In the genomic region with DNA sequence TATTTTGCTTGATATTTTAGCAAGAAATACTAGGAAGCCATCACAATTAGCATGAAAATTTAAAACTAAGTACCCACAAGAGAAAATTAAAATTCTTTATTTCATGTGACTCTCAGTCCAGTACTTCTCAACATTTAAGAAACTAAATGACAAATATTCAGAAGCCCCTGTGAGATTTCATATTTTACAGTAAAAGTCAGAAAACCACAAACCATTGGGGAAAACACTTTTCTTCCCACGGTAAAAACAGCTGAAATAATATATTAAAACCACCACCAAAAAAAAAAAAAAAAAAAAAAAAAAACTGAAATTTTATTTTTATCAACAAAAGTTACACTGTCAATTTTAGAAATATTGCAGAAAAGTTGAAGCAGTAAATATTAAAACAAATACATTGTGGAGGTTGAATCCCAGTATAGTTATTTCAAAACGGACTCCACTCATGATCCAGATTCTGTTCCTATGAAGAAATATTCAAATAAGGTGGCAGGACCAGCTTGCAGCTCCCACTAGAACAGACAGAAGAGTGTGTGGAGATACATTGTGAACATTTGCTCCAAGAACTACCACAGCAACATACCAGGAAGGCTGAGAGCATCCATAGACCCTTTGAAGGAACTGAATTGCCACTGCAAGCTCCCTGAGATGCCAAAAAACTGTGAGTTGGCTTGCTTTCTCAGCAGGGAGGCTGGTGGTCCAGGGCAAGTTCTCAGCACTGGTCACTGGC, we compare ENCODE assay signal across 16 cellular contexts.
A peak's percentile ranks its signal among the peaks of the same experiment; 100 is the strongest.
DNase-seq lines count a peak whose midpoint lies in the region; ATAC-seq and TF ChIP-seq lines count a peak whose summit lies in the region.
"Had no signal": no experiment of that assay in that cellular context is flagged by ENCODE, and none has a peak within 500 bp of the region (broad histone marks: within the 10 kb centered on the region; RNA-seq: fewer than 3 reads in every experiment).

No MANE protein-coding gene starts in this region.

- no peak overlapping the region for H3K4me3 ChIP-seq in GM12865 (ENCODE audit: low read depth, low read length)
- H3K4me3 ChIP-seq in SJCRH30: no peak overlapping the region
- no peak overlapping the region for H3K4me3 ChIP-seq in osteoblast (ENCODE audit: insufficient read depth, low read length)
- H3K4me3 ChIP-seq: A549 had no signal

- no peaks in the 10 kb centered on the region for H4K20me1 ChIP-seq in osteoblast (ENCODE audit: insufficient read depth, low read length)

- peak overlapping the region; percentile 42 for H2AFZ ChIP-seq in osteoblast (ENCODE audit: low read length)

- H3K4me1 ChIP-seq in SJCRH30 (peaks cover 5% of the 10 kb centered on the region), osteoblast (ENCODE audit: insufficient read depth, low read length) (peaks cover 13% of the 10 kb centered on the region)
- H3K4me1 ChIP-seq: A549 had no signal

- no peaks in the 10 kb centered on the region for H3K36me3 ChIP-seq in SJCRH30
- H3K36me3 ChIP-seq in osteoblast (ENCODE audit: insufficient read depth, low read length): no peaks in the 10 kb centered on the region

- ATAC-seq in GM21825 (IDR thresholded peaks at IDR 0.05; ENCODE audit: unreplicated experiment): no peak

- no peaks in the 10 kb centered on the region for H3K27me3 ChIP-seq in SJCRH30
- no peaks in the 10 kb centered on the region for H3K27me3 ChIP-seq in osteoblast (ENCODE audit: insufficient read depth, low read length)

- DNase-seq in GM12865 (ENCODE audit: low read depth) (peak; percentile 35), SJCRH30 (peak; percentile 11 to 30), epithelial cell of prostate (ENCODE audit: low read depth, low spot score) (no peak), osteoblast (ENCODE audit: insufficient read length, low spot score, missing footprints) (no peak), NCI-H2081 treated with DMSO at 0.1 percent for 48 hours (lab: John Stamatoyannopoulos, UW) (no peak), DMS114 treated with DMSO at 0.1 percent for 48 hours (lab: John Stamatoyannopoulos, UW; ENCODE audit: unreplicated experiment) (no peak), Kasumi-1 (lab: John Stamatoyannopoulos, UW) (no peak)
- DNase-seq: Calu3; CD4-positive, CD25-positive, alpha-beta regulatory T cell; DMS79; NCI-H1105 treated with DMSO at 0.1 percent for 48 hours; NCI-H187 treated with DMSO at 0.1 percent for 48 hours; NCI-H2171 had no signal

- TF ChIP-seq CTCF in GM12865 (IDR thresholded peaks at IDR 0.05; ENCODE audit: insufficient read depth, low read depth, low read length, missing control alignments): no peak
- TF ChIP-seq CTCF in osteoblast (IDR thresholded peaks at IDR 0.05; ENCODE audit: extremely low read depth, low read depth, low read length): no peak

- H3K27ac ChIP-seq in SJCRH30 (peak overlapping the region; percentile 39), epithelial cell of prostate (peak overlapping the region; percentile 48), osteoblast (ENCODE audit: low read depth, low read length) (peak overlapping the region; percentile 61)
- H3K27ac ChIP-seq: KMS-11 had no signal

- no peaks in the 10 kb centered on the region for H3K79me2 ChIP-seq in osteoblast (ENCODE audit: insufficient read depth, low read length)

- H3K9me3 ChIP-seq in SJCRH30 (replicated peaks) (no peaks in the 10 kb centered on the region), osteoblast (ENCODE audit: low read depth, low read length) (no peaks in the 10 kb centered on the region)

- H3K4me2 ChIP-seq in osteoblast (ENCODE audit: insufficient read depth, low read length): no peak overlapping the region
- H3K4me2 ChIP-seq: A549, KMS-11 had no signal

Comparison
In these comparisons a context has a peak if more than half of its experiments do, and no peak if none do; other contexts are left out.
1. DNase-seq: peak in GM12865 (single experiment) and SJCRH30 (2 of 2); none in epithelial cell of prostate (single experiment), osteoblast (single experiment), NCI-H2081 treated with DMSO at 0.1 percent for 48 hours (single experiment), DMS114 treated with DMSO at 0.1 percent for 48 hours (single experiment) and Kasumi-1 (0 of 2).
2. Peak in every context shown above with its lines, with median percentiles within 50 percentile points of each other: H3K27ac ChIP-seq.